10 cellular contexts compared by ENCODE assay signal in the genomic region with DNA sequence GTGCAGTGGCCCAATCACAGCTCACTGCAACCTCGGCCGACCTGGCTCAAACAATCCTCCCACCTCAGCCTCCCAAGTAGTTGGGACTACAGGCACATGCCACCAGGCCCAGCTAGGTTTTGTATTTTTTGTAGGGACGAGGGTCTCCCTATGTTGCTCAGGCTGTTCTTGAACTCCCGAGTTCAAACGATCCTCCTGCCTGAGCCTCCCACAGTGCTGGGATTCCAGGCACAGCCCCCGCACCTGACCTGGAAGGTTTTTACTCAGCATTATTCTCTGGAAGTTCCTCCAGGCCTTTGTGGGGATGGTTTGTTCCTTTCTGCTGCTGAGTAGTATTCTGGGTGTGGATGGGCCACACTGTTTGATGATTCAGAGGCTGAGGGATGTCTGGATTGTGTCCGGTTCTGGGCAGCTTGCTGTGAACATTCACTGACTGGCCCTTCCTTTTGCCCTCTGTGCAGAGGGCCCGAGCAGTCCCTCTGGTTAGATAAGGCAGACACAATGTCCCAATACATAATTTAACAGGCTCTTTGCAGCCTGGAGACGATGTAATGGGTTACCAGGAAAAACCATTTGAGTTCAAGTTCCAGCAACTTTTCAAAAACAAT. TPM values are rescaled to one million over a fixed set of nuclear protein-coding genes. Genes with fewer than 3 reads are reported as not detected.
DNase-seq lines count a peak whose midpoint lies in the region; ATAC-seq and TF ChIP-seq lines count a peak whose summit lies in the region.
"Had no signal": no experiment of that assay in that cellular context is flagged by ENCODE, and none has a peak within 500 bp of the region (broad histone marks: within the 10 kb centered on the region; RNA-seq: fewer than 3 reads in every experiment).

No MANE protein-coding gene starts in this region.

- intact Hi-C loops in left cardiac atrium (cut with DNase I), result loop anchor here in 1 of 2 donors (10.0 kb wide), 1 partner anchor 61 kb away; no protein-coding TSS in a partner anchor

- no peak for TF ChIP-seq CTCF in retinal pigment epithelial cell (conservative IDR thresholded peaks at IDR 0.05; ENCODE audit: low read depth, low read length)

- no peak overlapping the region for H3K4me3 ChIP-seq in retinal pigment epithelial cell (ENCODE audit: low read length)

- DNase-seq in Daoy (ENCODE audit: low read depth) (peak; percentile 93), amniotic stem cell (lab: John Stamatoyannopoulos, UW) (peak; percentile 61), left cardiac atrium (peak; percentile 69), retinal pigment epithelial cell (ENCODE audit: low read depth) (peak; percentile 49), MV-4-11 (lab: John Stamatoyannopoulos, UW) (no peak), C1 segment of cervical spinal cord (lab: John Stamatoyannopoulos, UW) (no peak), NCI-H2227 (lab: John Stamatoyannopoulos, UW; ENCODE audit: unreplicated experiment) (no peak)
- DNase-seq: DND-41; NK-92 treated with Interleukin-12 subunit alpha and Interleukin-12 subunit beta, amount 100 ng/mL, for 24 hours had no signal

- ATAC-seq in left cardiac atrium (peak; percentile 86 to 95), GM21390 (IDR thresholded peaks at IDR 0.05; ENCODE audit: unreplicated experiment) (no peak)

RNA-seq across cellular contexts. Expression of gene TRAPPC10, which starts 6.0 kb away (rescaled TPM):
- 24.2 and 26.0 TPM in 2 replicates for total RNA-seq in Daoy (2014; rRNA removed; shearing (Covaris generic))
- total RNA-seq in left cardiac atrium, result 10 to 100 TPM; 17.0 to 24.9 TPM

Comparison
In these comparisons a context has a peak if more than half of its experiments do, and no peak if none do; other contexts are left out.
1. DNase-seq: peak in Daoy (single experiment), amniotic stem cell (single experiment), left cardiac atrium (single experiment) and retinal pigment epithelial cell (single experiment); none in MV-4-11 (single experiment), C1 segment of cervical spinal cord (0 of 14) and NCI-H2227 (single experiment).